Comparison of ENCODE assay signal across 9 cellular contexts in genomic region chr6:26017567-26017966, GRCh38. TPM values are rescaled to one million over a fixed set of nuclear protein-coding genes. Genes with fewer than 3 reads are reported as not detected.
A peak's percentile ranks its signal among the peaks of the same experiment; 100 is the strongest.
DNase-seq lines count a peak whose midpoint lies in the region; ATAC-seq and TF ChIP-seq lines count a peak whose summit lies in the region.
"Had no signal": no experiment of that assay in that cellular context is flagged by ENCODE, and none has a peak within 500 bp of the region (broad histone marks: within the 10 kb centered on the region; RNA-seq: fewer than 3 reads in every experiment).

No MANE protein-coding gene starts in this region.

- no peaks in the 10 kb centered on the region for H3K79me2 ChIP-seq in ACC112 (ENCODE audit: control insufficient read depth, insufficient read depth, low read length, unreplicated experiment)

- H3K9me3 ChIP-seq in psoas muscle: no peaks in the 10 kb centered on the region

- no peak for TF ChIP-seq CTCF in psoas muscle (IDR thresholded peaks at IDR 0.05)

- ATAC-seq in Right ventricle myocardium inferior (peak; percentile 7), psoas muscle (peak in 2 of 4 donors; percentile 4 to 23), GM18868 (IDR thresholded peaks at IDR 0.05; ENCODE audit: unreplicated experiment) (no peak)

- H3K9me3 Mint-ChIP-seq in activated naive CD4-positive, alpha-beta T cell treated with anti-CD3 and anti-CD28 coated beads, Interleukin-2, amount 10 ng/mL, durations not matched to agents 7 days and 5 days: peaks cover 6% of the 10 kb centered on the region

- H3K36me3 ChIP-seq in ACC112 (ENCODE audit: insufficient read depth, low read length): no peaks in the 10 kb centered on the region
- H3K36me3 ChIP-seq in psoas muscle (ENCODE audit: insufficient read depth in 1 of 2, low read depth in 1 of 2): no peaks in the 10 kb centered on the region
- H3K36me3 ChIP-seq: BLaER1 had no signal

- DNase-seq in NCI-H2029 treated with DMSO at 0.1 percent for 48 hours (lab: John Stamatoyannopoulos, UW): peak; percentile 57
- peak; percentile 84 for DNase-seq in activated naive CD4-positive, alpha-beta T cell treated with anti-CD3 and anti-CD28 coated beads, Interleukin-2, amount 10 ng/mL, durations not matched to agents 7 days and 5 days
- DNase-seq in Right ventricle myocardium inferior (ENCODE audit: missing footprints): peak; percentile 74
- peak; percentile 62 to 66 for DNase-seq in psoas muscle
- peak; percentile 83 for DNase-seq in ureter (ENCODE audit: low spot score)
- DNase-seq in NCI-H446 treated with DMSO at 0.1 percent for 48 hours (lab: John Stamatoyannopoulos, UW): no peak

- CTCF ChIA-PET in activated naive CD4-positive, alpha-beta T cell treated with anti-CD3 and anti-CD28 coated beads, Interleukin-2, amount 10 ng/mL, durations not matched to agents 7 days and 5 days (lab: Charles Lee): interaction anchor here (1.0 to 4.4 kb wide), 7 partner anchors 8 to 81 kb away, joined by 3 to 24 read pairs (median 9); no protein-coding TSS in a partner anchor

- H3K4me3 Mint-ChIP-seq in activated naive CD4-positive, alpha-beta T cell treated with anti-CD3 and anti-CD28 coated beads, Interleukin-2, amount 10 ng/mL, durations not matched to agents 7 days and 5 days: peak overlapping the region; percentile 66

- H3K27me3 ChIP-seq in ACC112 (ENCODE audit: insufficient read depth, low read length): no peaks in the 10 kb centered on the region
- peaks cover 0 to 24% (median 2%) of the 10 kb centered on the region in 3 donors for H3K27me3 ChIP-seq in psoas muscle (ENCODE audit: insufficient read depth in 3 of 3, low read length in 2 of 3)
- H3K27me3 ChIP-seq: BLaER1 had no signal

- peaks cover 3% of the 10 kb centered on the region for H3K4me1 ChIP-seq in ACC112 (ENCODE audit: control insufficient read depth, insufficient read depth, low read length, unreplicated experiment)
- peaks cover 5% of the 10 kb centered on the region for H3K4me1 ChIP-seq in psoas muscle

- WGBS in psoas muscle, 3 donors: 15 to 17% (median 16%) methylated on average over 21 of the region's 21 CpGs

- H3K27ac ChIP-seq in ACC112 (ENCODE audit: low read depth, low read length): peak overlapping the region; percentile 55
- H3K27ac ChIP-seq in psoas muscle: peak overlapping the region; percentile 50
- H3K27ac ChIP-seq: BLaER1 had no signal

- peaks cover 6% of the 10 kb centered on the region for H3K36me3 Mint-ChIP-seq in activated naive CD4-positive, alpha-beta T cell treated with anti-CD3 and anti-CD28 coated beads, Interleukin-2, amount 10 ng/mL, durations not matched to agents 7 days and 5 days

- intact Hi-C loops in Right ventricle myocardium inferior (cut with DNase I) (no loop called here), psoas muscle (cut with DNase I) (no loop called here)

- H3K4me3 ChIP-seq in ACC112 (ENCODE audit: low read depth, low read length): peak overlapping the region; percentile 69
- H3K4me3 ChIP-seq in psoas muscle: peak overlapping the region; percentile 49
- H3K4me3 ChIP-seq: BLaER1 had no signal

- H3K4me1 Mint-ChIP-seq in activated naive CD4-positive, alpha-beta T cell treated with anti-CD3 and anti-CD28 coated beads, Interleukin-2, amount 10 ng/mL, durations not matched to agents 7 days and 5 days: peaks cover 43% of the 10 kb centered on the region

- H3K27me3 Mint-ChIP-seq in activated naive CD4-positive, alpha-beta T cell treated with anti-CD3 and anti-CD28 coated beads, Interleukin-2, amount 10 ng/mL, durations not matched to agents 7 days and 5 days: no peaks in the 10 kb centered on the region

- peak overlapping the region; percentile 95 for H3K27ac Mint-ChIP-seq in activated naive CD4-positive, alpha-beta T cell treated with anti-CD3 and anti-CD28 coated beads, Interleukin-2, amount 10 ng/mL, durations not matched to agents 7 days and 5 days

- H2AFZ ChIP-seq in ACC112 (ENCODE audit: low read length, unreplicated experiment): peak overlapping the region; percentile 62

RNA-seq across cellular contexts. Expression of gene TRIM38, which starts 55.0 kb away (rescaled TPM):
- total RNA-seq in Right ventricle myocardium inferior (2.7 TPM), psoas muscle (1 to 10 TPM; 3.1 to 7.3 (median 4.8) TPM), ureter (20.2 TPM)
- polyA plus RNA-seq in psoas muscle: 1 to 10 TPM; 1.4 to 5.8 (median 3.4) TPM
